9 cellular contexts compared by ENCODE assay signal in the genomic region with DNA sequence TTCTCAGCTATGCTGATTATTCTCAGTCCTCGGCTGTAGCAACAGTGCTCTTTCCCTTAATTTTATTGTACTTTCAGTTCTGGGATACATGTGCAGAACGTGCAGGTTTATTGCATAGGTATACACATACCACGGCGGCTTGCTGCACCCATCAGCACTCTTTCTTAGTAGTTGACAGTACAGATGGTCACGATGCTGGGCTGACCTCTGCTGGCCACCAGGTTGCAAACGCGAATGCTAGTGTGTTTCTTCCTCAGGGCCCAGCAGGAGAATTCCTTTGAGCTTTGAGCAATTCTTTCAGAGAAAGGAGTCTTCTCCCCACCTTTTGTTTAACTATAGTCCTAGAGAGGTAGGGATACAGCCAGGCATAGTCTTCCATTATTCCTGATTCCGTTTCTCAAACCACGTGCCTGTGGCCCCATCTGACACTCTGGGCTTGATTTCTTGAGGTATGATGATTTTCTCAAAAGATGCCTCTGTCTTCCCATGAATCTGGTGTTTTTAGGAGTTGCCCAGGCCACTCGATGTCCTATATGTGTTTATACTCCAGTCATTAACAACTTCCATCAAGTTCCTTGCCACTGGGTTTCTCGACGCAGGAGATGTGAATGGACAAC. TPM values are rescaled to one million over a fixed set of nuclear protein-coding genes. Genes with fewer than 3 reads are reported as not detected.
DNase-seq lines count a peak whose midpoint lies in the region; ATAC-seq, FAIRE-seq and TF ChIP-seq lines count a peak whose summit lies in the region.
"Had no signal": no experiment of that assay in that cellular context is flagged by ENCODE, and none has a peak within 500 bp of the region (broad histone marks: within the 10 kb centered on the region; RNA-seq: fewer than 3 reads in every experiment).

No MANE protein-coding gene starts in this region.

- H3K79me2 ChIP-seq in keratinocyte (ENCODE audit: control insufficient read depth, insufficient read depth, low read length), result no peaks in the 10 kb centered on the region

- no peak overlapping the region for H3K9ac ChIP-seq in keratinocyte (ENCODE audit: control insufficient read depth, extremely low read depth, insufficient read depth, low read length)

- ATAC-seq in activated CD8-positive, alpha-beta T cell treated with anti-CD3 and anti-CD28 coated beads for 36 hours, result no peak
- ATAC-seq in HG03354 (IDR thresholded peaks at IDR 0.05; ENCODE audit: poor library complexity, severe bottlenecking, unreplicated experiment) (no peak), HG03135 (IDR thresholded peaks at IDR 0.05; ENCODE audit: unreplicated experiment) (no peak)

- no peaks in the 10 kb centered on the region for H3K27me3 ChIP-seq in keratinocyte (ENCODE audit: control insufficient read depth, extremely low read depth, insufficient read depth, low read length)
- H3K27me3 ChIP-seq: breast epithelium had no signal

- TF ChIP-seq CTCF in LNCAP (IDR thresholded peaks at IDR 0.05), result peak; percentile 79
- TF ChIP-seq CTCF in activated CD8-positive, alpha-beta T cell treated with anti-CD3 and anti-CD28 coated beads for 36 hours (IDR thresholded peaks at IDR 0.05), result no peak
- peak; percentile 31 to 73 (median 55) for TF ChIP-seq CTCF in keratinocyte (optimal IDR thresholded peaks at IDR 0.05 in 1 of 3, IDR thresholded peaks at IDR 0.05 in 1 of 3, conservative IDR thresholded peaks at IDR 0.05 in 1 of 3; ENCODE audit: extremely low read depth in 1 of 3, insufficient read depth in 2 of 3, low read length in 3 of 3)

- intact Hi-C loops in activated CD8-positive, alpha-beta T cell treated with anti-CD3 and anti-CD28 coated beads for 36 hours (cut with micrococcal nuclease), result no loop called here

- POLR2A ChIA-PET in activated CD8-positive, alpha-beta T cell treated with anti-CD3 and anti-CD28 coated beads for 36 hours (lab: Charles Lee), result no interaction called here

- in situ Hi-C loops in Caki2 (cut with HindIII; ENCODE audit: low pct_unique_long_range_greater_than_20kb, low sequenced_read_pairs), result no loop called here

- H3K4me3 Mint-ChIP-seq in activated CD8-positive, alpha-beta T cell treated with anti-CD3 and anti-CD28 coated beads for 36 hours, result no peak overlapping the region

- CTCF ChIA-PET in activated CD8-positive, alpha-beta T cell treated with anti-CD3 and anti-CD28 coated beads for 36 hours (lab: Charles Lee), result no interaction called here

- H3K36me3 ChIP-seq in keratinocyte (ENCODE audit: control insufficient read depth in 2 of 2, extremely low read depth in 1 of 2, insufficient read depth in 2 of 2, low read length in 2 of 2), result no peaks in the 10 kb centered on the region
- H3K36me3 ChIP-seq: breast epithelium had no signal

- FAIRE-seq in keratinocyte (lab: Jason Lieb, UNC), result no peak

- no peaks in the 10 kb centered on the region for H3K9me3 Mint-ChIP-seq in activated CD8-positive, alpha-beta T cell treated with anti-CD3 and anti-CD28 coated beads for 36 hours

- H3K27me3 Mint-ChIP-seq in activated CD8-positive, alpha-beta T cell treated with anti-CD3 and anti-CD28 coated beads for 36 hours, result no peaks in the 10 kb centered on the region

- H3K9me3 ChIP-seq in keratinocyte (ENCODE audit: control insufficient read depth, low read depth, low read length), result no peaks in the 10 kb centered on the region
- H3K9me3 ChIP-seq: breast epithelium had no signal

- H3K27ac ChIP-seq in keratinocyte (ENCODE audit: control insufficient read depth, insufficient read depth, low read length), result no peak overlapping the region
- H3K27ac ChIP-seq: breast epithelium had no signal

- H3K4me3 ChIP-seq in keratinocyte (ENCODE audit: control insufficient read depth in 2 of 3, extremely low read depth in 1 of 3, insufficient read depth in 2 of 3, low read depth in 1 of 3, low read length in 3 of 3), result no peak overlapping the region
- H3K4me3 ChIP-seq: breast epithelium had no signal

- dilution Hi-C loops in keratinocyte (cut with MboI; ENCODE audit: extremely low pct_ligation_motif_present, low sequenced_read_pairs), result no loop called here

- peak; percentile 56 for DNase-seq in Caki2 (ENCODE audit: low read depth)
- DNase-seq in activated CD8-positive, alpha-beta T cell treated with anti-CD3 and anti-CD28 coated beads for 36 hours, result peak; percentile 8
- no peak for DNase-seq in keratinocyte (ENCODE audit: low read depth, low spot score)
- no peak for DNase-seq in activated CD4-positive, alpha-beta T cell treated with anti-CD3 and anti-CD28 coated beads for 4 hours
- DNase-seq in stimulated activated naive CD4-positive, alpha-beta T cell (lab: John Stamatoyannopoulos, UW), result no peak

- H2AFZ ChIP-seq in keratinocyte (ENCODE audit: control insufficient read depth, low read length), result no peak overlapping the region

- no peaks in the 10 kb centered on the region for H3K9me1 ChIP-seq in keratinocyte (ENCODE audit: control insufficient read depth, extremely low read depth, insufficient read depth, low read length)

- H3K4me2 ChIP-seq in keratinocyte (ENCODE audit: control insufficient read depth, extremely low read depth, insufficient read depth, low read depth, low read length), result no peak overlapping the region

- no peaks in the 10 kb centered on the region for H3K36me3 Mint-ChIP-seq in activated CD8-positive, alpha-beta T cell treated with anti-CD3 and anti-CD28 coated beads for 36 hours (ENCODE audit: low read depth)

- no peaks in the 10 kb centered on the region for H3K4me1 ChIP-seq in keratinocyte (ENCODE audit: control insufficient read depth, extremely low read depth, insufficient read depth, low read length)
- H3K4me1 ChIP-seq: breast epithelium had no signal

- H3K4me1 Mint-ChIP-seq in activated CD8-positive, alpha-beta T cell treated with anti-CD3 and anti-CD28 coated beads for 36 hours (ENCODE audit: low read depth), result no peaks in the 10 kb centered on the region

- no peaks in the 10 kb centered on the region for H4K20me1 ChIP-seq in keratinocyte (ENCODE audit: control insufficient read depth, extremely low read depth, insufficient read depth, low read length)

- no peak overlapping the region for H3K27ac Mint-ChIP-seq in activated CD8-positive, alpha-beta T cell treated with anti-CD3 and anti-CD28 coated beads for 36 hours

RNA-seq across cellular contexts. Expression of gene CDC14C, which starts 48.9 kb away (rescaled TPM):
- not detected in 2 replicates for total RNA-seq in Caki2 (2014; rRNA removed; shearing (Covaris generic); ENCODE audit: low replicate concordance)
- total RNA-seq in activated CD8-positive, alpha-beta T cell treated with anti-CD3 and anti-CD28 coated beads for 36 hours, result not detected
- polyA plus RNA-seq in keratinocyte, result not detected in 3 replicates
- not detected for polyA plus RNA-seq in keratinocyte (2011; ENCODE audit: low read depth)
- polyA plus RNA-seq in keratinocyte (2011; cell fraction: cytosol; rRNA removed), result 0.05 TPM in 1 of 2 replicates, not detected in the other
- polyA plus RNA-seq in keratinocyte (2011; cell fraction: nucleus; rRNA removed), result 0.08 TPM in 1 of 2 replicates, not detected in the other
- not detected in 2 replicates for polyA plus RNA-seq in keratinocyte (2012; ENCODE audit: low replicate concordance)
- polyA minus RNA-seq in keratinocyte, result 0.10 TPM in 1 of 3 replicates, not detected in the others
- not detected for polyA minus RNA-seq in keratinocyte (2011; cell fraction: cytosol; rRNA and poly(A)+ RNA removed)
- polyA minus RNA-seq in keratinocyte (2011; cell fraction: nucleus; rRNA and poly(A)+ RNA removed), result not detected in 2 replicates
- total RNA-seq: breast epithelium had no signal

Comparison
In these comparisons a context has a peak if more than half of its experiments do, and no peak if none do; other contexts are left out.
1. DNase-seq: peak in Caki2 (single experiment) and activated CD8-positive, alpha-beta T cell treated with anti-CD3 and anti-CD28 coated beads for 36 hours (single experiment); none in keratinocyte (single experiment), activated CD4-positive, alpha-beta T cell treated with anti-CD3 and anti-CD28 coated beads for 4 hours (0 of 2) and stimulated activated naive CD4-positive, alpha-beta T cell (0 of 6).